ENCODE assay signal across 23 cellular contexts in the genomic region with DNA sequence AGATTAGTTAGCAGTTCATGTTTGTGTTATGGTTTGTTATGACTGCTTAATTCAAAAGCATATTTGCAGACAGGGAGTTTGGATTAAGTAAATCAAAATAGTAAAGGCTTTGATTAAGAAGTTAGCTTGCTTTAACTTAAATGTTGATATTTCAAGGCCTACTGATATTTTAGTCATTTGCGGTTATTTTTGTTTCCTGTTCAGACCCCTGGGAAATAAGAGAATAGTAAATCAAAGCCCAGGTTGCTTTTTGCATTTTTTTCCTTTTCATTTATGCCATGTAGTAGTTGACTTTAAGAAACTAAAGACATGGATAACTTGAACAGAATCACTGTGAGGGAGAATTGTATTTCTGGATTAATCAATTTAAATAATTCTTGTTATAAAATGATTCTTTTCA.
DNase-seq lines count a peak whose midpoint lies in the region; ATAC-seq, FAIRE-seq and TF ChIP-seq lines count a peak whose summit lies in the region.
"Had no signal": no experiment of that assay in that cellular context is flagged by ENCODE, and none has a peak within 500 bp of the region (broad histone marks: within the 10 kb centered on the region; RNA-seq: fewer than 3 reads in every experiment).

No MANE protein-coding gene starts in this region.

- H3K27ac ChIP-seq in DOHH2 (ENCODE audit: low read depth, low read length) (peak overlapping the region; percentile 66), OCI-LY1 (ENCODE audit: low read depth, low read length, poor library complexity, severe bottlenecking) (peak overlapping the region; percentile 77), colonic mucosa (no peak overlapping the region)
- H3K27ac ChIP-seq: HL-60 had no signal

- ATAC-seq in stimulated activated memory B cell treated with anti-CD40 and anti-IgM and Interleukin-4, amounts not matched to agents 10 μg/mL and 1 μg/mL and 100 μg/mL, for 72 hours, result no peak
- ATAC-seq in GM21367 (IDR thresholded peaks at IDR 0.05; ENCODE audit: unreplicated experiment), result no peak
- ATAC-seq in GM21528 (IDR thresholded peaks at IDR 0.05; ENCODE audit: low FRiP score, unreplicated experiment), result no peak

- H2AFZ ChIP-seq in OCI-LY1 (ENCODE audit: low read length), result no peak overlapping the region

- H3F3A ChIP-seq in DOHH2 (ENCODE audit: control insufficient read depth, insufficient read depth) (peaks cover 11% of the 10 kb centered on the region), OCI-LY1 (ENCODE audit: insufficient read depth, low read length) (no peaks in the 10 kb centered on the region)

- H3K27ac Mint-ChIP-seq in stimulated activated memory B cell treated with anti-CD40 and anti-IgM and Interleukin-4, amounts not matched to agents 10 μg/mL and 1 μg/mL and 100 μg/mL, for 72 hours, result peak overlapping the region; percentile 69
- H3K27ac Mint-ChIP-seq: CD4-positive, alpha-beta T cell; HFFc6; T-helper 1 cell treated with Interleukin-12 subunit alpha and Interleukin-12 subunit beta and Interleukin-4 antibody, amounts not matched to agents 30 μg/mL and 1 μg/mL, for 36 hours had no signal

- peaks cover 46% of the 10 kb centered on the region for H3K4me1 Mint-ChIP-seq in stimulated activated memory B cell treated with anti-CD40 and anti-IgM and Interleukin-4, amounts not matched to agents 10 μg/mL and 1 μg/mL and 100 μg/mL, for 72 hours

- H3K4me2 ChIP-seq in DOHH2 (ENCODE audit: low read length) (peak overlapping the region; percentile 91), OCI-LY1 (ENCODE audit: low read length) (peak overlapping the region; percentile 66)

- H3K4me3 ChIP-seq in DOHH2 (ENCODE audit: low read length) (peak overlapping the region; percentile 69), OCI-LY1 (ENCODE audit: low read depth, low read length, poor library complexity, severe bottlenecking) (peak overlapping the region; percentile 26), colonic mucosa (no peak overlapping the region)
- H3K4me3 ChIP-seq: MG63 had no signal

- peak overlapping the region; percentile 35 for H3K9ac ChIP-seq in OCI-LY1 (ENCODE audit: low read length)
- no peak overlapping the region for H3K9ac ChIP-seq in colonic mucosa (ENCODE audit: low read depth in 2 of 2, low read length in 2 of 2)

- no peaks in the 10 kb centered on the region for H3K27me3 Mint-ChIP-seq in stimulated activated memory B cell treated with anti-CD40 and anti-IgM and Interleukin-4, amounts not matched to agents 10 μg/mL and 1 μg/mL and 100 μg/mL, for 72 hours
- H3K27me3 Mint-ChIP-seq: CD4-positive, alpha-beta T cell had no signal

- H3K4me1 ChIP-seq in DOHH2 (ENCODE audit: control insufficient read depth, low read length), result peaks cover 83% of the 10 kb centered on the region
- H3K4me1 ChIP-seq in OCI-LY1 (ENCODE audit: insufficient read depth, low read length, severe bottlenecking), result peaks cover 78% of the 10 kb centered on the region
- H3K4me1 ChIP-seq in colonic mucosa, result no peaks in the 10 kb centered on the region
- H3K4me1 ChIP-seq: Caco-2 had no signal

- TF ChIP-seq CTCF in DOHH2 (IDR thresholded peaks at IDR 0.05; ENCODE audit: low read depth, low read length, poor library complexity, severe bottlenecking) (no peak), OCI-LY1 (IDR thresholded peaks at IDR 0.05; ENCODE audit: low read length) (no peak), colonic mucosa (IDR thresholded peaks at IDR 0.05) (no peak)

- H3K9me3 Mint-ChIP-seq in stimulated activated memory B cell treated with anti-CD40 and anti-IgM and Interleukin-4, amounts not matched to agents 10 μg/mL and 1 μg/mL and 100 μg/mL, for 72 hours, result no peaks in the 10 kb centered on the region
- H3K9me3 Mint-ChIP-seq: CD4-positive, alpha-beta T cell; HFFc6; T-helper 1 cell treated with Interleukin-12 subunit alpha and Interleukin-12 subunit beta and Interleukin-4 antibody, amounts not matched to agents 30 μg/mL and 1 μg/mL, for 36 hours had no signal

- peaks cover 12% of the 10 kb centered on the region for H3K79me2 ChIP-seq in DOHH2 (ENCODE audit: control insufficient read depth, low read length)
- H3K79me2 ChIP-seq in OCI-LY1 (ENCODE audit: insufficient read depth, low read length), result peaks cover 3% of the 10 kb centered on the region; the same call in 1 of the 2 replicates

- no peaks in the 10 kb centered on the region for H3K9me3 ChIP-seq in DOHH2 (ENCODE audit: control insufficient read depth, insufficient read depth, low read length)
- H3K9me3 ChIP-seq in OCI-LY1 (ENCODE audit: low read length), result no peaks in the 10 kb centered on the region
- H3K9me3 ChIP-seq in colonic mucosa, result no peaks in the 10 kb centered on the region
- H3K9me3 ChIP-seq: Caco-2, MG63 had no signal

- peaks cover 2% of the 10 kb centered on the region; the same call in 1 of the 2 replicates for H3K36me3 ChIP-seq in DOHH2 (ENCODE audit: control insufficient read depth, low read length)
- H3K36me3 ChIP-seq in OCI-LY1 (ENCODE audit: insufficient read depth, low read length), result peaks cover 6% of the 10 kb centered on the region; the same call in 1 of the 2 replicates
- no peaks in the 10 kb centered on the region for H3K36me3 ChIP-seq in colonic mucosa
- H3K36me3 ChIP-seq: MG63 had no signal

- H3K9me2 ChIP-seq in DOHH2 (replicated peaks; ENCODE audit: control insufficient read depth, low read length) (no peaks in the 10 kb centered on the region), OCI-LY1 (ENCODE audit: low read depth, low read length) (no peaks in the 10 kb centered on the region)

- H3K27me3 ChIP-seq in DOHH2 (ENCODE audit: control insufficient read depth, low read length), result no peaks in the 10 kb centered on the region
- no peaks in the 10 kb centered on the region for H3K27me3 ChIP-seq in OCI-LY1 (ENCODE audit: insufficient read depth, low read length)
- H3K27me3 ChIP-seq in colonic mucosa, result no peaks in the 10 kb centered on the region
- H3K27me3 ChIP-seq: MG63 had no signal

- H3K4me3 Mint-ChIP-seq in stimulated activated memory B cell treated with anti-CD40 and anti-IgM and Interleukin-4, amounts not matched to agents 10 μg/mL and 1 μg/mL and 100 μg/mL, for 72 hours, result peak overlapping the region; percentile 52
- H3K4me3 Mint-ChIP-seq: CD4-positive, alpha-beta T cell; HFFc6; T-helper 1 cell treated with Interleukin-12 subunit alpha and Interleukin-12 subunit beta and Interleukin-4 antibody, amounts not matched to agents 30 μg/mL and 1 μg/mL, for 36 hours had no signal

- H4K20me1 ChIP-seq in DOHH2 (ENCODE audit: control insufficient read depth, insufficient read depth, low read depth, low read length), result no peaks in the 10 kb centered on the region
- H4K20me1 ChIP-seq in OCI-LY1 (ENCODE audit: insufficient read depth, low read length), result no peaks in the 10 kb centered on the region

- intact Hi-C loops in colonic mucosa (cut with DNase I), result loop anchor here (5.0 kb wide), 1 partner anchor 216 kb away; no protein-coding TSS in a partner anchor

- H3K36me3 Mint-ChIP-seq in stimulated activated memory B cell treated with anti-CD40 and anti-IgM and Interleukin-4, amounts not matched to agents 10 μg/mL and 1 μg/mL and 100 μg/mL, for 72 hours, result peaks cover 19% of the 10 kb centered on the region

- DNase-seq in frontal cortex (ENCODE audit: low spot score in 2 of 2) (no peak), colonic mucosa (no peak), NCI-H226 (no peak)
- DNase-seq: Caco-2; CD4-positive, alpha-beta T cell; GF-D8; H7; HFFc6; IMR-90; Kasumi-1; MG63; NCI-H1092; NCI-H146; NCI-H748 treated with DMSO at 0.1 percent for 48 hours; RPMI8226; SHP77 treated with DMSO at 0.1 percent for 48 hours had no signal

- peak; percentile 19 for FAIRE-seq in frontal cortex (lab: Jason Lieb, UNC)
